26 cellular contexts compared by ENCODE assay signal in genomic region chrX:87236836-87237235, GRCh38.
"Had no signal": no experiment of that assay in that cellular context is flagged by ENCODE, and none has a peak within 500 bp of the region (broad histone marks: within the 10 kb centered on the region; RNA-seq: fewer than 3 reads in every experiment).

No MANE protein-coding gene starts in this region.

- DNase-seq: activated B cell treated with CpG ODN at 0.5 μM for 24 hours; activated CD4-positive, alpha-beta T cell treated with anti-CD3 and anti-CD28 coated beads for 1 hour; activated CD4-positive, alpha-beta T cell treated with anti-CD3 and anti-CD28 coated beads, Interleukin-2, amount 10 ng/mL, durations not matched to agents 24 days and 14 days; activated CD4-positive, alpha-beta T cell treated with anti-CD3 and anti-CD28 coated beads, Interleukin-2, amount 50 U/mL, for 48 hours; activated CD8-positive, alpha-beta memory T cell treated with anti-CD3 and anti-CD28 coated beads, Interleukin-2, amount 10 ng/mL, durations not matched to agents 7 days and 5 days; activated effector memory CD4-positive, alpha-beta T cell treated with Interleukin-2 at 50 U/mL for 16 hours; activated naive CD4-positive, alpha-beta T cell; activated naive CD8-positive, alpha-beta T cell treated with anti-CD3 and anti-CD28 coated beads, Interleukin-2, amount 50 U/mL, for 24 hours; activated T-cell treated with anti-CD3 and anti-CD28 coated beads, Interleukin-2, amount 50 U/mL, for 24 hours; amniotic stem cell; brain microvascular endothelial cell; IMR-90; Kasumi-1; KBM-7; NCI-H1105 treated with DMSO at 0.1 percent for 48 hours; NCI-H1436 treated with DMSO at 0.1 percent for 48 hours; NCI-H187; NCI-H2081; NCI-H2171 treated with DMSO at 0.1 percent for 48 hours; NCI-H226; NCI-H526 treated with DMSO at 0.1 percent for 48 hours; PC-9; SHP77 treated with DMSO at 0.1 percent for 48 hours; T-helper 17 cell; T-helper 9 cell had no signal

- H3K27ac ChIP-seq: brain microvascular endothelial cell, cardiac muscle cell, PC-9 had no signal
